Comparison of ENCODE assay signal across 8 cellular contexts in genomic region chrX:20315140-20315539, GRCh38. TPM values are rescaled to one million over a fixed set of nuclear protein-coding genes. Genes with fewer than 3 reads are reported as not detected.
DNase-seq lines count a peak whose midpoint lies in the region; ATAC-seq and TF ChIP-seq lines count a peak whose summit lies in the region.

No MANE protein-coding gene starts in this region.

- H3K36me3 Mint-ChIP-seq in Calu3 (ENCODE audit: insufficient read depth, unreplicated experiment), result no peaks in the 10 kb centered on the region
- H3K36me3 Mint-ChIP-seq in activated naive CD8-positive, alpha-beta T cell treated with anti-CD3 and anti-CD28 coated beads, Interleukin-2, amount 50 U/mL, for 24 hours (ENCODE audit: low read depth), result no peaks in the 10 kb centered on the region

- H3K4me1 ChIP-seq in tibial nerve, result no peaks in the 10 kb centered on the region

- no peak for TF ChIP-seq EP300 in tibial nerve (IDR thresholded peaks at IDR 0.05)

- TF ChIP-seq CTCF in Calu3 (IDR thresholded peaks at IDR 0.05; ENCODE audit: unreplicated experiment) (no peak), tibial nerve (IDR thresholded peaks at IDR 0.05) (no peak)

- H3K4me1 Mint-ChIP-seq in Calu3 (ENCODE audit: low read depth, unreplicated experiment), result peaks cover 10% of the 10 kb centered on the region
- peaks cover 12% of the 10 kb centered on the region for H3K4me1 Mint-ChIP-seq in activated naive CD8-positive, alpha-beta T cell treated with anti-CD3 and anti-CD28 coated beads, Interleukin-2, amount 50 U/mL, for 24 hours

- H3K9me3 Mint-ChIP-seq in Calu3 (ENCODE audit: low read depth, unreplicated experiment), result no peaks in the 10 kb centered on the region
- no peaks in the 10 kb centered on the region for H3K9me3 Mint-ChIP-seq in activated naive CD8-positive, alpha-beta T cell treated with anti-CD3 and anti-CD28 coated beads, Interleukin-2, amount 50 U/mL, for 24 hours

- H3K9me3 ChIP-seq in tibial nerve, result no peaks in the 10 kb centered on the region

- no peaks in the 10 kb centered on the region for H3K27me3 Mint-ChIP-seq in Calu3 (ENCODE audit: unreplicated experiment)
- no peaks in the 10 kb centered on the region for H3K27me3 Mint-ChIP-seq in activated naive CD8-positive, alpha-beta T cell treated with anti-CD3 and anti-CD28 coated beads, Interleukin-2, amount 50 U/mL, for 24 hours

- CTCF ChIA-PET in Calu3 (lab: Charles Lee), result interaction anchor here (0.7 kb wide), 1 partner anchor 1343 kb away, joined by 4 read pairs; no protein-coding TSS in a partner anchor

- H3K27ac Mint-ChIP-seq in Calu3 (ENCODE audit: unreplicated experiment), result no peak overlapping the region
- peak overlapping the region; percentile 50 for H3K27ac Mint-ChIP-seq in activated naive CD8-positive, alpha-beta T cell treated with anti-CD3 and anti-CD28 coated beads, Interleukin-2, amount 50 U/mL, for 24 hours

- DNase-seq in Calu3, result peak; percentile 8
- no peak for DNase-seq in activated naive CD8-positive, alpha-beta T cell treated with anti-CD3 and anti-CD28 coated beads, Interleukin-2, amount 50 U/mL, for 24 hours
- DNase-seq in Ammon's horn (ENCODE audit: low spot score), result no peak
- DNase-seq in tibial nerve (ENCODE audit: low spot score in 2 of 2), result no peak
- DNase-seq in activated naive CD4-positive, alpha-beta T cell treated with Interleukin-2 at 50 U/mL for 16 hours, result no peak
- no peak for DNase-seq in EL

- no peak overlapping the region for H3K4me3 Mint-ChIP-seq in Calu3 (ENCODE audit: low read depth, unreplicated experiment)
- no peak overlapping the region for H3K4me3 Mint-ChIP-seq in activated naive CD8-positive, alpha-beta T cell treated with anti-CD3 and anti-CD28 coated beads, Interleukin-2, amount 50 U/mL, for 24 hours

- no TSS peak for BruUV-seq in Calu3 (replicated peaks; lab: Mats Ljungman, UMichigan)

- ATAC-seq in GM21423 (IDR thresholded peaks at IDR 0.05; ENCODE audit: unreplicated experiment), result peak; percentile 81
- ATAC-seq in HG03558 (IDR thresholded peaks at IDR 0.05; ENCODE audit: extremely low read depth, unreplicated experiment), result peak; percentile 54
- ATAC-seq in activated naive CD8-positive, alpha-beta T cell treated with anti-CD3 and anti-CD28 coated beads, Interleukin-2, amount 50 U/mL, for 24 hours, result no peak

- H3K27ac ChIP-seq in tibial nerve, result no peak overlapping the region

- no peak overlapping the region for H3K4me3 ChIP-seq in tibial nerve

- H3K36me3 ChIP-seq in tibial nerve, result no peaks in the 10 kb centered on the region

- H3K27me3 ChIP-seq in tibial nerve, result no peaks in the 10 kb centered on the region

- WGBS in tibial nerve, 2 donors, result 48 to 69% methylated on average over 2 of the region's 2 CpGs

- TF ChIP-seq POLR2A in tibial nerve (IDR thresholded peaks at IDR 0.05), result no peak

- intact Hi-C loops in Calu3 (cut with micrococcal nuclease; ENCODE audit: unreplicated experiment), result no loop called here

RNA-seq across cellular contexts. Expression of gene RPS6KA3, which starts 48.4 kb away (rescaled TPM):
- total RNA-seq in Calu3 (2022), result 63.4 and 65.1 TPM in 2 replicates
- 10 to 100 TPM; 22.0 to 33.9 (median 32.6) TPM for total RNA-seq in tibial nerve
